Comparison of ENCODE assay signal across 9 cellular contexts in genomic region chr7:127253289-127254162, GRCh38. TPM values are rescaled to one million over a fixed set of nuclear protein-coding genes. Genes with fewer than 3 reads are reported as not detected.
DNase-seq lines count a peak whose midpoint lies in the region; ATAC-seq and TF ChIP-seq lines count a peak whose summit lies in the region.
"Had no signal": no experiment of that assay in that cellular context is flagged by ENCODE, and none has a peak within 500 bp of the region (broad histone marks: within the 10 kb centered on the region; RNA-seq: fewer than 3 reads in every experiment).

No MANE protein-coding gene starts in this region.

- ATAC-seq in GM19035 (IDR thresholded peaks at IDR 0.05; ENCODE audit: unreplicated experiment), result peak; percentile 84
- ATAC-seq in HG03196 (IDR thresholded peaks at IDR 0.05; ENCODE audit: unreplicated experiment), result peak; percentile 90

- TF ChIP-seq CTCF in endothelial cell (IDR thresholded peaks at IDR 0.05; ENCODE audit: unreplicated experiment), result peak; percentile 91

- no peak overlapping the region for H3K27ac ChIP-seq in BLaER1 treated with 17β-estradiol and CSF1 and Interleukin-3, amounts not matched to agents 10 nM and 100 nM
- peak overlapping the region; percentile 43 for H3K27ac ChIP-seq in mesodermal cell (ENCODE audit: low read depth, low read length, severe bottlenecking)

- peak overlapping the region; percentile 93 to 100 (median 98) for H3K4me2 ChIP-seq in BLaER1 treated with 17β-estradiol and CSF1 and Interleukin-3, amounts not matched to agents 10 nM and 100 nM

- peaks cover 9% of the 10 kb centered on the region for H3K27me3 Mint-ChIP-seq in endothelial cell (ENCODE audit: unreplicated experiment)

- H4K20me1 ChIP-seq in BLaER1 treated with 17β-estradiol and CSF1 and Interleukin-3, amounts not matched to agents 10 nM and 100 nM, result peaks cover 0 to 41% (median 21%) of the 10 kb centered on the region in 11 experiments; a peak in 14 of 22 replicates

- peak overlapping the region; percentile 76 for H3K4me3 Mint-ChIP-seq in endothelial cell (ENCODE audit: unreplicated experiment)

- peaks cover 53 to 67% (median 59%) of the 10 kb centered on the region in 11 experiments for H3K27me3 ChIP-seq in BLaER1 treated with 17β-estradiol and CSF1 and Interleukin-3, amounts not matched to agents 10 nM and 100 nM

- H3K4me1 ChIP-seq in BLaER1 treated with 17β-estradiol and CSF1 and Interleukin-3, amounts not matched to agents 10 nM and 100 nM, result peaks cover 23 to 32% (median 27%) of the 10 kb centered on the region in 10 experiments
- H3K4me1 ChIP-seq in mesodermal cell (ENCODE audit: control insufficient read depth, insufficient read depth, low read length, poor library complexity, severe bottlenecking), result peaks cover 7% of the 10 kb centered on the region

- DNase-seq in NCI-H460 (ENCODE audit: extremely low read depth, low read depth) (peak; percentile 42), endothelial cell (ENCODE audit: low spot score) (peak; percentile 80)
- peak; percentile 6 to 33 for DNase-seq in activated CD8-positive, alpha-beta memory T cell treated with anti-CD3 and anti-CD28 coated beads for 1 hour (ENCODE audit: extremely low read depth in 1 of 2, low read depth in 1 of 2)
- peak; percentile 21 to 29 for DNase-seq in stimulated activated CD8-positive, alpha-beta memory T cell treated with anti-CD3 and anti-CD28 coated beads, Interleukin-2, amount 100 ng/mL, for 1 hour (ENCODE audit: low read depth in 2 of 2)

- H3K4me1 Mint-ChIP-seq in endothelial cell (ENCODE audit: unreplicated experiment), result peaks cover 11% of the 10 kb centered on the region

- 0% methylated on average over 59 to 67 of the region's 84 CpGs for whole genome bisulfite sequencing in mesodermal cell (ENCODE audit: insufficient coverage in 2 of 2), 2 experiments

- no peaks in the 10 kb centered on the region for H3K36me3 ChIP-seq in BLaER1 treated with 17β-estradiol and CSF1 and Interleukin-3, amounts not matched to agents 10 nM and 100 nM
- H3K36me3 ChIP-seq in mesodermal cell (ENCODE audit: control insufficient read depth, insufficient read depth, low read length), result no peaks in the 10 kb centered on the region

- H3K4me3 ChIP-seq in BLaER1 treated with 17β-estradiol and CSF1 and Interleukin-3, amounts not matched to agents 10 nM and 100 nM, result peak overlapping the region; percentile 68 to 82 (median 72)
- H3K4me3 ChIP-seq in mesodermal cell (ENCODE audit: extremely low read depth, insufficient read depth, low read length, poor library complexity, severe bottlenecking), result peak overlapping the region; percentile 71

- H3K9me3 Mint-ChIP-seq in endothelial cell (ENCODE audit: unreplicated experiment), result no peaks in the 10 kb centered on the region

- H3K27ac Mint-ChIP-seq in endothelial cell (ENCODE audit: unreplicated experiment), result no peak overlapping the region

- H3K9ac ChIP-seq in BLaER1 treated with 17β-estradiol and CSF1 and Interleukin-3, amounts not matched to agents 10 nM and 100 nM, result peak overlapping the region; percentile 45 to 75 (median 68); a peak in 20 of 22 replicates

- H3K9me3 ChIP-seq in BLaER1 treated with 17β-estradiol and CSF1 and Interleukin-3, amounts not matched to agents 10 nM and 100 nM (replicated peaks in 1 of 11), result no peaks in the 10 kb centered on the region
- H3K9me3 ChIP-seq in mesodermal cell (ENCODE audit: control insufficient read depth, low read length), result no peaks in the 10 kb centered on the region

- no peaks in the 10 kb centered on the region for H3K36me3 Mint-ChIP-seq in endothelial cell (ENCODE audit: low read depth, unreplicated experiment)

RNA-seq across cellular contexts. Expression of gene GRM8, which starts 0.8 kb away (rescaled TPM):
- 0.46 TPM in 1 of 2 replicates, not detected in the other for total RNA-seq in NCI-H460 (2014; rRNA removed; shearing (Covaris generic))
- polyA plus RNA-seq in NCI-H460 (2014; cell fraction: nucleus; rRNA removed), result 0.16 TPM in 1 of 2 replicates, not detected in the other
- 1.5 TPM for total RNA-seq in endothelial cell (ENCODE audit: unreplicated experiment)
- 5.5 TPM for polyA plus RNA-seq in mesodermal cell (2013, experiment 1 of 2)
- polyA plus RNA-seq in mesodermal cell (2013, experiment 2 of 2), result 5.7 TPM
- total RNA-seq: T-helper 2 cell treated with Interferon-gamma antibody and Interleukin-4, amounts not matched to agents 100 ng/mL and 5 ng/mL, for 36 hours had no signal

Comparison
In these comparisons a context has a peak if more than half of its experiments do, and no peak if none do; other contexts are left out.
1. DNase-seq: peak in every context shown above with its lines; median percentile 80 in endothelial cell; 42 in NCI-H460; 25 in stimulated activated CD8-positive, alpha-beta memory T cell treated with anti-CD3 and anti-CD28 coated beads, Interleukin-2, amount 100 ng/mL, for 1 hour; 20 in activated CD8-positive, alpha-beta memory T cell treated with anti-CD3 and anti-CD28 coated beads for 1 hour.